In genomic region chr1:65687435-65688214, GRCh38 we compare ENCODE assay signal across 8 cellular contexts.
A peak's percentile ranks its signal among the peaks of the same experiment; 100 is the strongest.
DNase-seq lines count a peak whose midpoint lies in the region; ATAC-seq and TF ChIP-seq lines count a peak whose summit lies in the region.

No MANE protein-coding gene starts in this region.

- H3K4me3 ChIP-seq in HAP-1, result no peak overlapping the region
- no peak overlapping the region for H3K4me3 ChIP-seq in heart left ventricle
- H3K4me3 ChIP-seq in prostate gland, result no peak overlapping the region
- no peak overlapping the region for H3K4me3 ChIP-seq in uterus

- no peaks in the 10 kb centered on the region for H3K9me3 ChIP-seq in HAP-1
- no peaks in the 10 kb centered on the region for H3K9me3 ChIP-seq in heart left ventricle
- H3K9me3 ChIP-seq in prostate gland, result no peaks in the 10 kb centered on the region
- H3K9me3 ChIP-seq in uterus, result no peaks in the 10 kb centered on the region

- no peaks in the 10 kb centered on the region for H3K36me3 ChIP-seq in HAP-1 (replicated peaks)
- no peaks in the 10 kb centered on the region for H3K36me3 ChIP-seq in heart left ventricle
- no peaks in the 10 kb centered on the region for H3K36me3 ChIP-seq in prostate gland
- H3K36me3 ChIP-seq in uterus, result no peaks in the 10 kb centered on the region

- H3K4me1 ChIP-seq in HAP-1 (no peaks in the 10 kb centered on the region), heart left ventricle (peaks cover 0 to 31% (median 19%) of the 10 kb centered on the region in 12 donors), prostate gland (replicated peaks) (no peaks in the 10 kb centered on the region), uterus (no peaks in the 10 kb centered on the region)

- 12 to 19% (median 15%) methylated on average over 8 of the region's 8 CpGs for WGBS in heart left ventricle, 4 donors
- WGBS in prostate gland, result 11% methylated on average over 8 of the region's 8 CpGs

- H3K27ac ChIP-seq in heart left ventricle (no peak overlapping the region), prostate gland (no peak overlapping the region), uterus (peak overlapping the region; percentile 35 to 41)

- peak; percentile 64 to 90 (median 86) for ATAC-seq in heart left ventricle

- TF ChIP-seq POLR2A in heart left ventricle (IDR thresholded peaks at IDR 0.05) (no peak), prostate gland (IDR thresholded peaks at IDR 0.05) (no peak), uterus (IDR thresholded peaks at IDR 0.05) (no peak)

- peak; percentile 79 for DNase-seq in GM03348 (ENCODE audit: low spot score)
- peak; percentile 59 to 90 for DNase-seq in HAP-1 (ENCODE audit: low spot score in 2 of 2)
- DNase-seq in MV-4-11 (lab: John Stamatoyannopoulos, UW), result peak; percentile 47
- DNase-seq in SKM-1 treated with dmso at 0.1 percent for 144 hours (lab: John Stamatoyannopoulos, UW; ENCODE audit: unreplicated experiment), result peak; percentile 72
- peak; percentile 53 for DNase-seq in activated naive CD8-positive, alpha-beta T cell treated with anti-CD3 and anti-CD28 coated beads, Interleukin-2, amount 50 U/mL, for 16 hours (ENCODE audit: low read depth, low spot score)
- peak; percentile 75 to 89 (median 83) for DNase-seq in heart left ventricle
- peak; percentile 77 for DNase-seq in prostate gland (ENCODE audit: low spot score)
- peak; percentile 84 to 85 for DNase-seq in uterus

- TF ChIP-seq CTCF in heart left ventricle (IDR thresholded peaks at IDR 0.05), result peak; percentile 92 to 99 (median 96)
- peak; percentile 78 to 97 (median 94) for TF ChIP-seq CTCF in prostate gland (IDR thresholded peaks at IDR 0.05)
- peak; percentile 92 to 94 (median 94) for TF ChIP-seq CTCF in uterus (IDR thresholded peaks at IDR 0.05)

- no peaks in the 10 kb centered on the region for H3K27me3 ChIP-seq in HAP-1 (ENCODE audit: low read depth)
- H3K27me3 ChIP-seq in heart left ventricle, result peaks cover 0 to 5% (median 0%) of the 10 kb centered on the region in 9 donors
- no peaks in the 10 kb centered on the region for H3K27me3 ChIP-seq in prostate gland (replicated peaks; ENCODE audit: insufficient read depth)
- no peaks in the 10 kb centered on the region for H3K27me3 ChIP-seq in uterus

- intact Hi-C loops in heart left ventricle (cut with DNase I), result loop anchor here (1.0 to 10.0 kb wide), 16 partner anchors 255 to 1423 kb away; partner anchors contain the start of genes LEPR (in 1 of the 10) and LEPROT (in 1 of the 10)
- intact Hi-C loops in prostate gland (cut with DNase I), result loop anchor here (5.0 kb wide), 2 partner anchors 255 to 475 kb away; no protein-coding TSS in a partner anchor
- intact Hi-C loops in uterus (cut with DNase I; ENCODE audit: low total_unique reads), result no loop called here

- in situ Hi-C loops in HAP-1 (cut with MboI; ENCODE audit: low sequenced_read_pairs), result loop anchor here (10.0 to 25.0 kb wide), 3 partner anchors 253 to 625 kb away; no protein-coding TSS in a partner anchor

Comparison
In these comparisons a context has a peak if more than half of its experiments do, and no peak if none do; other contexts are left out.
1. H3K27ac ChIP-seq: peak in uterus (2 of 2); none in heart left ventricle (0 of 12) and prostate gland (0 of 2).
2. Peak in every context shown above with its lines, with median percentiles within 50 percentile points of each other: DNase-seq and CTCF ChIP-seq.